26 cellular contexts compared by ENCODE assay signal in the genomic region with DNA sequence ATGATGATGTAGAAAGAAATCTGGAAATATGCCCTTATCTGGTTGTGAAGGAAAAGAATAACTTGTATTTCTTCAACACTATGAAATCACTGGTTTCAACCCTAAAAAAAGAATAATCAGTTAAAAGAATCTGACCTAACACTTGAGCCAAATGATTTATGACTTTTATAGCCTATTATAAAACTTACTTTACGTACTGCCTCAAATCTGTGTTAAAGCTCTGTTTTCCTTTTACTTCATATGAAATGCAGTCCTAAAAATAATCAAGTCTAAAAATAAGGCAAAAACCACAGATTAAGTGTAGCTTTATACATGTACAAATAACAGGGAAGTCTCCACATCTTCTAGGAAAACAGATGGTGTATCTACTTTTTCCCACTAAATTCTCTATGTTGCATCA.
DNase-seq lines count a peak whose midpoint lies in the region; ATAC-seq and TF ChIP-seq lines count a peak whose summit lies in the region.
"Had no signal": no experiment of that assay in that cellular context is flagged by ENCODE, and none has a peak within 500 bp of the region (broad histone marks: within the 10 kb centered on the region; RNA-seq: fewer than 3 reads in every experiment).

No MANE protein-coding gene starts in this region.

- TF ChIP-seq POLR2A in uterus (IDR thresholded peaks at IDR 0.05): no peak

- ATAC-seq in GM21528 (IDR thresholded peaks at IDR 0.05; ENCODE audit: low FRiP score, unreplicated experiment): no peak
- ATAC-seq: Panc1 had no signal

- H3K27ac ChIP-seq in uterus: peak overlapping the region; percentile 37 to 56
- H3K27ac ChIP-seq: RWPE1 had no signal

- intact Hi-C loops in uterus (cut with DNase I; ENCODE audit: low total_unique reads): no loop called here

- DNase-seq in NOMO-1 (lab: John Stamatoyannopoulos, UW; ENCODE audit: unreplicated experiment in 2 of 2): peak; percentile 4 to 49
- DNase-seq in NOMO-1 treated with dmso at 0.1 percent for 144 hours (lab: John Stamatoyannopoulos, UW; ENCODE audit: unreplicated experiment): no peak
- peak; percentile 72 for DNase-seq in NOMO-1 treated with DMSO at 0.1 percent for 48 hours (lab: John Stamatoyannopoulos, UW; ENCODE audit: unreplicated experiment)
- DNase-seq in fibroblast of villous mesenchyme (ENCODE audit: low read depth): peak; percentile 87
- no peak for DNase-seq in uterus
- DNase-seq in SHP77 (lab: John Stamatoyannopoulos, UW): no peak
- no peak for DNase-seq in NCI-H524 treated with DMSO at 0.1 percent for 48 hours (lab: John Stamatoyannopoulos, UW)
- DNase-seq: 8988T; ACHN; BE2C; CD4-positive, alpha-beta T cell; COR-L47; DMS53; GDM1; H9; MV-4-11; NCI-H1105; NCI-H2029; NCI-H446; NCI-H526; NCI-H82; NK-92 treated with Interleukin-12 subunit alpha and Interleukin-12 subunit beta, amount 100 ng/mL, for 24 hours; SHP77 treated with DMSO at 0.1 percent for 48 hours had no signal

- no peaks in the 10 kb centered on the region for H3K9me3 ChIP-seq in uterus
- H3K9me3 ChIP-seq: BE2C had no signal

- H3K4me3 ChIP-seq in fibroblast of villous mesenchyme (ENCODE audit: low read depth, low read length) (no peak overlapping the region), uterus (no peak overlapping the region)

- H3K36me3 ChIP-seq in uterus: no peaks in the 10 kb centered on the region

- TF ChIP-seq CTCF in fibroblast of villous mesenchyme (IDR thresholded peaks at IDR 0.05; ENCODE audit: insufficient read depth, low read depth, low read length) (no peak), uterus (IDR thresholded peaks at IDR 0.05) (no peak)

- H3K27me3 ChIP-seq in uterus: no peaks in the 10 kb centered on the region
- H3K27me3 ChIP-seq: BE2C had no signal

- peaks cover 0 to 4% of the 10 kb centered on the region in 2 donors for H3K4me1 ChIP-seq in uterus
- H3K4me1 ChIP-seq: BE2C had no signal

Comparison
In these comparisons a context has a peak if more than half of its experiments do, and no peak if none do; other contexts are left out.
1. DNase-seq: peak in NOMO-1 (2 of 2), NOMO-1 treated with DMSO at 0.1 percent for 48 hours (single experiment) and fibroblast of villous mesenchyme (single experiment); none in NOMO-1 treated with dmso at 0.1 percent for 144 hours (single experiment), uterus (0 of 2), SHP77 (0 of 2) and NCI-H524 treated with DMSO at 0.1 percent for 48 hours (single experiment).